11 cellular contexts compared by ENCODE assay signal in genomic region chr12:45299132-45299692, GRCh38.
DNase-seq lines count a peak whose midpoint lies in the region; ATAC-seq and TF ChIP-seq lines count a peak whose summit lies in the region.
"Had no signal": no experiment of that assay in that cellular context is flagged by ENCODE, and none has a peak within 500 bp of the region (broad histone marks: within the 10 kb centered on the region; RNA-seq: fewer than 3 reads in every experiment).

No MANE protein-coding gene starts in this region.

- H3K4me3 ChIP-seq in LNCaP clone FGC (ENCODE audit: low read depth, low read length) (no peak overlapping the region), body of pancreas (no peak overlapping the region), lower lobe of right lung (no peak overlapping the region)
- no peak overlapping the region for H3K4me3 ChIP-seq in CD4-positive, alpha-beta memory T cell (ENCODE audit: low read length in 2 of 2)

- POLR2A ChIA-PET in CD4-positive, alpha-beta memory T cell (lab: Charles Lee; ENCODE audit: partially characterized antibody): no interaction called here

- CTCF ChIA-PET in CD4-positive, alpha-beta memory T cell (lab: Charles Lee; ENCODE audit: partially characterized antibody): interaction anchor here (2.6 kb wide), 1 partner anchor 11 kb away, joined by 9 read pairs; no protein-coding TSS in a partner anchor

- peaks cover 25% of the 10 kb centered on the region for H3K4me1 ChIP-seq in body of pancreas
- peaks cover 26% of the 10 kb centered on the region for H3K4me1 ChIP-seq in lower lobe of right lung
- H3K4me1 ChIP-seq in CD4-positive, alpha-beta memory T cell (ENCODE audit: insufficient read depth, low read length): no peaks in the 10 kb centered on the region

- no peak for TF ChIP-seq POLR2A in body of pancreas (IDR thresholded peaks at IDR 0.05)

- H3K36me3 ChIP-seq in body of pancreas (replicated peaks in 1 of 2; ENCODE audit: insufficient read depth in 1 of 2, low read depth in 2 of 2): no peaks in the 10 kb centered on the region
- no peaks in the 10 kb centered on the region for H3K36me3 ChIP-seq in lower lobe of right lung
- no peaks in the 10 kb centered on the region for H3K36me3 ChIP-seq in CD4-positive, alpha-beta memory T cell (ENCODE audit: insufficient read depth, low read length)

- TF ChIP-seq CTCF in LNCaP clone FGC (IDR thresholded peaks at IDR 0.05; ENCODE audit: control insufficient read depth, extremely low read depth, insufficient read depth) (no peak), body of pancreas (IDR thresholded peaks at IDR 0.05) (no peak), lower lobe of right lung (IDR thresholded peaks at IDR 0.05) (no peak)

- DNase-seq in AG08395 (ENCODE audit: low spot score) (peak; percentile 60), LNCaP clone FGC (ENCODE audit: low read depth) (peak; percentile 79), body of pancreas (no peak), lower lobe of right lung (no peak), SKM-1 (lab: John Stamatoyannopoulos, UW; ENCODE audit: unreplicated experiment) (no peak)
- DNase-seq in activated T-cell treated with anti-CD3 and anti-CD28 coated beads, Interleukin-2, amount 50 U/mL, for 72 hours: no peak
- no peak for DNase-seq in CD4-positive, alpha-beta memory T cell
- DNase-seq: activated CD4-positive, alpha-beta T cell treated with anti-CD3 and anti-CD28 coated beads for 4 hours; NCI-H2081 treated with DMSO at 0.1 percent for 48 hours; stimulated activated CD4-positive, alpha-beta T cell treated with anti-CD3 and anti-CD28 coated beads, Interleukin-2, amount 100 ng/mL, for 24 hours had no signal

- ATAC-seq in body of pancreas (peak; percentile 75), lower lobe of right lung (peak; percentile 43 to 59), GM19023 (IDR thresholded peaks at IDR 0.05; ENCODE audit: unreplicated experiment) (no peak)
- no peak for ATAC-seq in activated T-cell treated with anti-CD3 and anti-CD28 coated beads, Interleukin-2, amount 50 U/mL, for 72 hours (replicated peaks in 1 of 2)

- intact Hi-C loops in body of pancreas (cut with DNase I) (no loop called here), lower lobe of right lung (cut with DNase I) (no loop called here)
- intact Hi-C loops in CD4-positive, alpha-beta memory T cell (cut with micrococcal nuclease): no loop called here

- H3K4me3 Mint-ChIP-seq in activated T-cell treated with anti-CD3 and anti-CD28 coated beads, Interleukin-2, amount 50 U/mL, for 72 hours: no peak overlapping the region
- H3K4me3 Mint-ChIP-seq in CD4-positive, alpha-beta memory T cell: no peak overlapping the region

- 54 to 65% methylated on average over 5 of the region's 5 CpGs for WGBS in body of pancreas, 2 donors

- H3K27me3 ChIP-seq in body of pancreas (no peaks in the 10 kb centered on the region), lower lobe of right lung (ENCODE audit: low read depth) (no peaks in the 10 kb centered on the region)
- no peaks in the 10 kb centered on the region for H3K27me3 ChIP-seq in CD4-positive, alpha-beta memory T cell (ENCODE audit: insufficient read depth, low read length)

- H3K27ac ChIP-seq in body of pancreas: peak overlapping the region in 3 of 4 donors; percentile 22 to 55 (median 39)
- H3K27ac ChIP-seq in lower lobe of right lung: peak overlapping the region; percentile 37
- H3K27ac ChIP-seq in CD4-positive, alpha-beta memory T cell (ENCODE audit: low read depth, low read length): no peak overlapping the region

- H3K9me3 Mint-ChIP-seq in activated T-cell treated with anti-CD3 and anti-CD28 coated beads, Interleukin-2, amount 50 U/mL, for 72 hours: no peaks in the 10 kb centered on the region
- H3K9me3 Mint-ChIP-seq in CD4-positive, alpha-beta memory T cell: no peaks in the 10 kb centered on the region

- no peaks in the 10 kb centered on the region for H3K9me3 ChIP-seq in body of pancreas
- no peaks in the 10 kb centered on the region for H3K9me3 ChIP-seq in lower lobe of right lung
- no peaks in the 10 kb centered on the region for H3K9me3 ChIP-seq in CD4-positive, alpha-beta memory T cell (ENCODE audit: control insufficient read depth in 1 of 2, low read length in 2 of 2)

- no peaks in the 10 kb centered on the region for H3K27me3 Mint-ChIP-seq in activated T-cell treated with anti-CD3 and anti-CD28 coated beads, Interleukin-2, amount 50 U/mL, for 72 hours (ENCODE audit: low read depth)
- no peaks in the 10 kb centered on the region for H3K27me3 Mint-ChIP-seq in CD4-positive, alpha-beta memory T cell

- no peaks in the 10 kb centered on the region for H3K4me1 Mint-ChIP-seq in activated T-cell treated with anti-CD3 and anti-CD28 coated beads, Interleukin-2, amount 50 U/mL, for 72 hours (ENCODE audit: low read depth)
- H3K4me1 Mint-ChIP-seq in CD4-positive, alpha-beta memory T cell: peaks cover 0 to 10% (median 7%) of the 10 kb centered on the region in 4 donors

- H3K36me3 Mint-ChIP-seq in activated T-cell treated with anti-CD3 and anti-CD28 coated beads, Interleukin-2, amount 50 U/mL, for 72 hours (ENCODE audit: insufficient read depth in 2 of 2): peaks cover 1 to 3% of the 10 kb centered on the region in 2 donors
- peaks cover 5 to 14% of the 10 kb centered on the region in 2 donors for H3K36me3 Mint-ChIP-seq in CD4-positive, alpha-beta memory T cell

- no peak overlapping the region for H3K27ac Mint-ChIP-seq in activated T-cell treated with anti-CD3 and anti-CD28 coated beads, Interleukin-2, amount 50 U/mL, for 72 hours
- no peak overlapping the region for H3K27ac Mint-ChIP-seq in CD4-positive, alpha-beta memory T cell

Comparison
In these comparisons a context has a peak if more than half of its experiments do, and no peak if none do; other contexts are left out.
1. DNase-seq: peak in AG08395 (single experiment) and LNCaP clone FGC (single experiment); none in body of pancreas (0 of 4), lower lobe of right lung (single experiment), activated T-cell treated with anti-CD3 and anti-CD28 coated beads, Interleukin-2, amount 50 U/mL, for 72 hours (0 of 2), SKM-1 (single experiment) and CD4-positive, alpha-beta memory T cell (0 of 5).
2. ATAC-seq: peak in body of pancreas (single experiment) and lower lobe of right lung (2 of 2); none in activated T-cell treated with anti-CD3 and anti-CD28 coated beads, Interleukin-2, amount 50 U/mL, for 72 hours (0 of 2) and GM19023 (single experiment).